In genomic region chr1:217562229-217562878, GRCh38 we compare ENCODE assay signal across 14 cellular contexts.
DNase-seq lines count a peak whose midpoint lies in the region; ATAC-seq, FAIRE-seq and TF ChIP-seq lines count a peak whose summit lies in the region.
"Had no signal": no experiment of that assay in that cellular context is flagged by ENCODE, and none has a peak within 500 bp of the region (broad histone marks: within the 10 kb centered on the region; RNA-seq: fewer than 3 reads in every experiment).

No MANE protein-coding gene starts in this region.

- FAIRE-seq in HTR-8/SVneo (lab: Jason Lieb, UNC), result no peak
- FAIRE-seq: GM12878 had no signal

- H3K4me3 ChIP-seq in mammary epithelial cell (replicated peaks in 1 of 3; ENCODE audit: insufficient read depth in 1 of 3, low read depth in 2 of 3, low read length in 3 of 3), result peak overlapping the region in 2 of 3 experiments; percentile 17 to 36
- H3K4me3 ChIP-seq: GM12878 had no signal

- no peak overlapping the region for H4K5ac ChIP-seq in H9 (ENCODE audit: insufficient read length, low read depth, low read length)

- peak overlapping the region; percentile 77 for H2AFZ ChIP-seq in mammary epithelial cell (ENCODE audit: low read depth, low read length)
- H2AFZ ChIP-seq in H9 (ENCODE audit: low read length), result no peak overlapping the region

- H3K14ac ChIP-seq in H9 (ENCODE audit: insufficient read depth, low read length), result no peak overlapping the region

- no peaks in the 10 kb centered on the region for H3K9me3 ChIP-seq in mammary epithelial cell (replicated peaks; ENCODE audit: insufficient read depth, low read length)
- no peaks in the 10 kb centered on the region for H3K9me3 ChIP-seq in H9 (ENCODE audit: control insufficient read depth, low read depth, low read length)
- H3K9me3 ChIP-seq: neutrophil had no signal

- H3K79me2 ChIP-seq in mammary epithelial cell (ENCODE audit: insufficient read depth, low read length), result peaks cover 3% of the 10 kb centered on the region
- no peaks in the 10 kb centered on the region for H3K79me2 ChIP-seq in H9 (ENCODE audit: insufficient read depth, low read length)

- H3K4me3 Mint-ChIP-seq in H9, result no peak overlapping the region
- H3K4me3 Mint-ChIP-seq in stimulated activated effector memory CD8-positive, alpha-beta T cell treated with anti-CD3 and anti-CD28 coated beads, Interleukin-12 subunit alpha, Interleukin-12 subunit beta, amount 100 ng/mL, for 72 hours, result no peak overlapping the region
- H3K4me3 Mint-ChIP-seq: brain; stimulated activated memory B cell treated with anti-CD40 and anti-IgM and Interleukin-4, amounts not matched to agents 10 μg/mL and 1 μg/mL and 100 μg/mL, for 72 hours had no signal

- no peaks in the 10 kb centered on the region for H3K36me3 Mint-ChIP-seq in H9 (ENCODE audit: insufficient read depth in 1 of 3, low read depth in 3 of 3)
- H3K36me3 Mint-ChIP-seq in stimulated activated effector memory CD8-positive, alpha-beta T cell treated with anti-CD3 and anti-CD28 coated beads, Interleukin-12 subunit alpha, Interleukin-12 subunit beta, amount 100 ng/mL, for 72 hours, result no peaks in the 10 kb centered on the region

- H2BK5ac ChIP-seq in H9 (ENCODE audit: insufficient read length, low read length), result no peak overlapping the region

- no peak overlapping the region for H3K23ac ChIP-seq in H9 (ENCODE audit: insufficient read length, low read depth, low read length)

- no peak for ATAC-seq in stimulated activated effector memory CD8-positive, alpha-beta T cell treated with anti-CD3 and anti-CD28 coated beads, Interleukin-12 subunit alpha, Interleukin-12 subunit beta, amount 100 ng/mL, for 72 hours
- no peak for ATAC-seq in GM18519 (IDR thresholded peaks at IDR 0.05; ENCODE audit: low FRiP score, unreplicated experiment)
- ATAC-seq: GM12878; left colon; stimulated activated memory B cell treated with anti-CD40 and anti-IgM and Interleukin-4, amounts not matched to agents 10 μg/mL and 1 μg/mL and 100 μg/mL, for 72 hours had no signal

- no peak overlapping the region for H4K91ac ChIP-seq in H9 (ENCODE audit: insufficient read length, low read depth, low read length)

- H4K8ac ChIP-seq in H9 (replicated peaks; ENCODE audit: insufficient read length, low read depth, low read length), result no peak overlapping the region

- no peaks in the 10 kb centered on the region for H3K79me1 ChIP-seq in H9 (ENCODE audit: insufficient read depth, low read depth, low read length, poor library complexity, severe bottlenecking)

- H3K36me3 ChIP-seq in mammary epithelial cell (ENCODE audit: insufficient read depth, low read length), result no peaks in the 10 kb centered on the region
- H3K36me3 ChIP-seq: neutrophil had no signal

- H3K23me2 ChIP-seq in H9 (ENCODE audit: insufficient read length, low read depth, low read length, poor library complexity, severe bottlenecking), result no peaks in the 10 kb centered on the region

- H3K4me2 ChIP-seq in mammary epithelial cell (ENCODE audit: insufficient read depth, low read depth, low read length), result peak overlapping the region; percentile 77
- H3K4me2 ChIP-seq in H9 (ENCODE audit: insufficient read depth, insufficient read length, low read length), result no peak overlapping the region

- H3K27me3 ChIP-seq in mammary epithelial cell (ENCODE audit: insufficient read depth, low read length), result no peaks in the 10 kb centered on the region
- no peaks in the 10 kb centered on the region for H3K27me3 ChIP-seq in H9 (ENCODE audit: insufficient read depth, low read length)
- H3K27me3 ChIP-seq: neutrophil had no signal

- H2AK5ac ChIP-seq in H9 (ENCODE audit: insufficient read length, low read length), result no peak overlapping the region

- H3K4me1 Mint-ChIP-seq in H9, result peaks cover 3 to 4% of the 10 kb centered on the region in 2 experiments
- no peaks in the 10 kb centered on the region for H3K4me1 Mint-ChIP-seq in stimulated activated effector memory CD8-positive, alpha-beta T cell treated with anti-CD3 and anti-CD28 coated beads, Interleukin-12 subunit alpha, Interleukin-12 subunit beta, amount 100 ng/mL, for 72 hours
- H3K4me1 Mint-ChIP-seq: brain; stimulated activated memory B cell treated with anti-CD40 and anti-IgM and Interleukin-4, amounts not matched to agents 10 μg/mL and 1 μg/mL and 100 μg/mL, for 72 hours had no signal

- H3T11ph ChIP-seq in H9 (ENCODE audit: low read length), result no peak overlapping the region

- H3K27ac Mint-ChIP-seq in H9, result no peak overlapping the region
- no peak overlapping the region for H3K27ac Mint-ChIP-seq in stimulated activated effector memory CD8-positive, alpha-beta T cell treated with anti-CD3 and anti-CD28 coated beads, Interleukin-12 subunit alpha, Interleukin-12 subunit beta, amount 100 ng/mL, for 72 hours
- H3K27ac Mint-ChIP-seq: brain; stimulated activated memory B cell treated with anti-CD40 and anti-IgM and Interleukin-4, amounts not matched to agents 10 μg/mL and 1 μg/mL and 100 μg/mL, for 72 hours had no signal

- 0% methylated on average over 4 of the region's 4 CpGs for WGBS in mammary epithelial cell (ENCODE audit: low coverage, missing lambda C conversion rate)
- no CpG with 5 or more reads among the region's 4 CpGs for WGBS in H9 (ENCODE audit: extremely low coverage, insufficient read length, low lambda C conversion rate)

- CTCF ChIA-PET in mammary epithelial cell (lab: Charles Lee; ENCODE audit: low non-redundant PET), result interaction anchor here (0.6 to 0.8 kb wide), 2 partner anchors 363 to 689 kb away, joined by 3 to 5 read pairs; no protein-coding TSS in a partner anchor

- peak overlapping the region; percentile 85 for H3K27ac ChIP-seq in mammary epithelial cell (ENCODE audit: insufficient read depth, low read depth, low read length)
- H3K27ac ChIP-seq in H9 (ENCODE audit: insufficient read length, low read depth, low read length), result no peak overlapping the region
- H3K27ac ChIP-seq: neutrophil had no signal

- DNase-seq in AG09319 (ENCODE audit: extremely low read depth, low read depth) (peak; percentile 48), HTR-8/SVneo (ENCODE audit: insufficient read length, low spot score) (peak; percentile 69), mammary epithelial cell (peak; percentile 75), kidney glomerular epithelial cell (lab: John Stamatoyannopoulos, UW) (peak; percentile 66), H9 (no peak), dermis blood vessel endothelial cell (no peak)
- no peak for DNase-seq in stimulated activated effector memory CD8-positive, alpha-beta T cell treated with anti-CD3 and anti-CD28 coated beads, Interleukin-12 subunit alpha, Interleukin-12 subunit beta, amount 100 ng/mL, for 72 hours (ENCODE audit: low spot score in 2 of 2)
- DNase-seq: activated T-cell treated with anti-CD3 and anti-CD28 coated beads, Interleukin-2, amount 50 U/mL, for 48 hours; left colon had no signal

- no peak overlapping the region for H2BK120ac ChIP-seq in H9 (ENCODE audit: low read depth, low read length, poor library complexity, severe bottlenecking)

- no peaks in the 10 kb centered on the region for H4K20me1 ChIP-seq in mammary epithelial cell (ENCODE audit: insufficient read depth, low read length)
- no peaks in the 10 kb centered on the region for H4K20me1 ChIP-seq in H9 (ENCODE audit: control insufficient read depth, insufficient read depth, insufficient read length)

- H3K4ac ChIP-seq in H9 (ENCODE audit: low read depth, low read length), result no peak overlapping the region

- intact Hi-C loops in mammary epithelial cell (cut with micrococcal nuclease), result loop anchor here (1.0 to 10.0 kb wide), 2 partner anchors 98 to 128 kb away; no protein-coding TSS in a partner anchor

- no peak overlapping the region for H2BK12ac ChIP-seq in H9 (ENCODE audit: insufficient read length, low read depth, low read length)

- dilution Hi-C loops in mammary epithelial cell (cut with HindIII; ENCODE audit: low sequenced_read_pairs), result no loop called here

- H3K9me3 Mint-ChIP-seq in H9, result no peaks in the 10 kb centered on the region
- peaks cover 4% of the 10 kb centered on the region for H3K9me3 Mint-ChIP-seq in stimulated activated effector memory CD8-positive, alpha-beta T cell treated with anti-CD3 and anti-CD28 coated beads, Interleukin-12 subunit alpha, Interleukin-12 subunit beta, amount 100 ng/mL, for 72 hours
- H3K9me3 Mint-ChIP-seq: brain; stimulated activated memory B cell treated with anti-CD40 and anti-IgM and Interleukin-4, amounts not matched to agents 10 μg/mL and 1 μg/mL and 100 μg/mL, for 72 hours had no signal

- no peak overlapping the region for H2BK20ac ChIP-seq in H9 (ENCODE audit: low read depth, low read length, poor library complexity, severe bottlenecking)

- H3K4me1 ChIP-seq in mammary epithelial cell (ENCODE audit: insufficient read depth, low read length) (peaks cover 18% of the 10 kb centered on the region), H9 (ENCODE audit: insufficient read depth, low read length) (no peaks in the 10 kb centered on the region)

- TF ChIP-seq CTCF in AG09319 (IDR thresholded peaks at IDR 0.05; ENCODE audit: low read depth, low read length) (no peak), mammary epithelial cell (conservative IDR thresholded peaks at IDR 0.05 in 1 of 2, IDR thresholded peaks at IDR 0.05 in 1 of 2; ENCODE audit: extremely low read depth in 1 of 2, insufficient read depth in 1 of 2, low read depth in 1 of 2, low read length in 2 of 2) (no peak), H9 (conservative IDR thresholded peaks at IDR 0.05) (no peak)

- BruUV-seq in mammary epithelial cell (replicated peaks; lab: Mats Ljungman, UMichigan), result no TSS peak

- H3K27me3 Mint-ChIP-seq in H9 (ENCODE audit: low read depth), result no peaks in the 10 kb centered on the region
- H3K27me3 Mint-ChIP-seq: stimulated activated memory B cell treated with anti-CD40 and anti-IgM and Interleukin-4, amounts not matched to agents 10 μg/mL and 1 μg/mL and 100 μg/mL, for 72 hours had no signal

- no peak overlapping the region for H3K56ac ChIP-seq in H9 (ENCODE audit: insufficient read length, low read depth, low read length)

- in situ Hi-C loops in mammary epithelial cell (cut with MboI; ENCODE audit: low sequenced_read_pairs in 2 of 2), result no loop called here

- H3K18ac ChIP-seq in H9 (ENCODE audit: insufficient read length, low read depth, low read length), result no peak overlapping the region

- H3K9ac ChIP-seq in mammary epithelial cell (ENCODE audit: insufficient read depth, low read length), result no peak overlapping the region
- no peak overlapping the region for H3K9ac ChIP-seq in H9 (ENCODE audit: extremely low read depth, insufficient read length, low read length)

- H2BK15ac ChIP-seq in H9 (ENCODE audit: low read depth, low read length), result no peak overlapping the region

Comparison
In these comparisons a context has a peak if more than half of its experiments do, and no peak if none do; other contexts are left out.
1. DNase-seq: peak in AG09319 (single experiment), HTR-8/SVneo (single experiment), mammary epithelial cell (single experiment) and kidney glomerular epithelial cell (single experiment); none in H9 (single experiment), stimulated activated effector memory CD8-positive, alpha-beta T cell treated with anti-CD3 and anti-CD28 coated beads, Interleukin-12 subunit alpha, Interleukin-12 subunit beta, amount 100 ng/mL, for 72 hours (0 of 2) and dermis blood vessel endothelial cell (single experiment).